Comparison of ENCODE assay signal across 8 cellular contexts in genomic region chr10:14699482-14699881, GRCh38.
"Had no signal": no experiment of that assay in that cellular context is flagged by ENCODE, and none has a peak within 500 bp of the region (broad histone marks: within the 10 kb centered on the region; RNA-seq: fewer than 3 reads in every experiment).

No MANE protein-coding gene starts in this region.

- H3K4me3 Mint-ChIP-seq: GM23338 had no signal

- DNase-seq: H7, KG1 had no signal

- FAIRE-seq: HepG2, K562 had no signal

- H3K27ac Mint-ChIP-seq: GM23338 had no signal

- H3K27ac ChIP-seq: HL-60 had no signal

- H3K4me1 ChIP-seq: HAP-1 had no signal

- H3K36me3 ChIP-seq: HAP-1 had no signal

- H3K4me3 ChIP-seq: GM23338, HAP-1, K562 had no signal

- H3K9me3 ChIP-seq: HAP-1 had no signal

- ATAC-seq: GM23338, HCT116, HepG2, K562 had no signal
